In genomic region chr13:67652887-67653286, GRCh38 we compare ENCODE assay signal across 33 cellular contexts.
"Had no signal": no experiment of that assay in that cellular context is flagged by ENCODE, and none has a peak within 500 bp of the region (broad histone marks: within the 10 kb centered on the region; RNA-seq: fewer than 3 reads in every experiment).

No MANE protein-coding gene starts in this region.

- DNase-seq: activated B cell treated with CpG ODN at 0.5 μM for 24 hours; activated CD4-positive, alpha-beta memory T cell treated with anti-CD3 and anti-CD28 coated beads for 36 hours; activated CD4-positive, alpha-beta T cell treated with anti-CD3 and anti-CD28 coated beads for 4 hours; activated CD4-positive, alpha-beta T cell treated with anti-CD3 and anti-CD28 coated beads, Interleukin-2, amount 10 ng/mL, durations not matched to agents 24 days and 14 days; activated CD4-positive, alpha-beta T cell treated with anti-CD3 and anti-CD28 coated beads, Interleukin-2, amount 50 U/mL, for 1 hour; activated CD4-positive, alpha-beta T cell treated with anti-CD3 and anti-CD28 coated beads, Interleukin-2, amount 50 U/mL, for 4 hours; activated CD4-positive, CD25-positive, alpha-beta regulatory T cell treated with anti-CD3 and anti-CD28 coated beads, Interleukin-2, amount 50 U/mL, for 72 hours; activated CD8-positive, alpha-beta memory T cell treated with anti-CD3 and anti-CD28 coated beads, Interleukin-2, amount 50 U/mL, for 4 hours; activated CD8-positive, alpha-beta T cell treated with anti-CD3 and anti-CD28 coated beads for 36 hours; activated effector memory CD4-positive, alpha-beta T cell treated with anti-CD3 and anti-CD28 coated beads, Interleukin-2, amount 50 U/mL, for 16 hours; activated gamma-delta T cell treated with Interleukin-2 at 50 U/mL for 16 hours; activated naive CD4-positive, alpha-beta T cell; activated naive CD4-positive, alpha-beta T cell treated with anti-CD3 and anti-CD28 coated beads for 36 hours; activated naive CD4-positive, alpha-beta T cell treated with anti-CD3 and anti-CD28 coated beads, Interleukin-2, amount 50 U/mL, for 16 hours; activated naive CD8-positive, alpha-beta T cell treated with anti-CD3 and anti-CD28 coated beads for 36 hours; activated T-cell treated with anti-CD3 and anti-CD28 coated beads for 4 hours; activated T-cell treated with anti-CD3 and anti-CD28 coated beads, Interleukin-2, amount 50 U/mL, for 1 hour; activated T-cell treated with anti-CD3 and anti-CD28 coated beads, Interleukin-2, amount 50 U/mL, for 4 hours; activated T-cell treated with anti-CD3 and anti-CD28 coated beads, Interleukin-2, amount 50 U/mL, for 72 hours; amygdala; anterior cingulate cortex; caudate nucleus; cerebellar nuclear complex; T-helper 1 cell; T-helper 2 cell; T-helper 9 cell had no signal

- ATAC-seq: activated CD8-positive, alpha-beta T cell treated with anti-CD3 and anti-CD28 coated beads for 36 hours; activated naive CD4-positive, alpha-beta T cell treated with anti-CD3 and anti-CD28 coated beads, Interleukin-2, amount 50 U/mL, for 72 hours; activated T-cell treated with anti-CD3 and anti-CD28 coated beads, Interleukin-2, amount 50 U/mL, for 4 hours; activated T-cell treated with anti-CD3 and anti-CD28 coated beads, Interleukin-2, amount 50 U/mL, for 72 hours; activated T-helper 17 cell treated with anti-CD3 and anti-CD28 coated beads, Interleukin-2, amount 50 U/mL, for 72 hours had no signal

- H3K4me1 ChIP-seq: ascending aorta had no signal

- H3K36me3 ChIP-seq: ascending aorta, cardiac muscle cell had no signal

- FAIRE-seq: bronchial epithelial cell, TTC549 had no signal

- H3K27ac ChIP-seq: ascending aorta, cardiac muscle cell, VCaP had no signal

- H3K9me3 ChIP-seq: ascending aorta had no signal

- H3K27me3 ChIP-seq: ascending aorta, cardiac muscle cell had no signal

- H3K4me3 ChIP-seq: ascending aorta, cardiac muscle cell had no signal
